Comparison of ENCODE assay signal across 1 cellular context in the genomic region with DNA sequence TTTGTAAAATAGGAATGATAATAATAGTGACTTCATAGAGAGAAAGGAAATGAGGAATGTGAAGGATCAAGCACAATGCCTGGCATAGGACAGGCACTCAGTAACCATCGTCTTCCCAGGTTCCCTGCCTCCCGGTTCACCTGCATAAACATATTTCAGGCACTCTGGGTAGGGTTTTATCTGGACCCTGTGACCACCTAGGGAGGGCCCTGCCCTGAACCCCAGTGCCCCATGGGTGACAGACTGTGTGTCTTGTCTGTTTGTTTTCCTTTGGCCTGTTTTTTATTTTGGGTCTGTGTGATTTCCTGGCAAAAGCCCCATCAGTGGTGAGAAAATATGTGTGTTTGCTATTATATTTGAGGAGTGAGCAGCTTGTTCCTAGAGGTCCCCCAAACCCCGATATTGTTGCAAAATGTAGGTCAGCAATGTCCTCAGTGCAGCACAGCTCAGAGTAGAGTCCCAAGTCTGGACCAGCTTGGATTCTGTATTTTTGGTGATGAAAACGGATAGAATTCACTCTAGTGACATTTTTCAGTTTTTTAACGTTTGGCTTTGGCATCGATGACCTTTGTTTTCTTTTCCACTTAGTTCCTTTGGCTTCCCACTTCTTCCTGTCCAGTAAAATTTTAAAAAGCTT.
TF ChIP-seq lines count a peak whose summit lies in the region.

No MANE protein-coding gene starts in this region.

TF ChIP-seq in IMR-90, 13 proteins besides CTCF, POLR2A, EP300 and RAD21:
- TF ChIP-seq CHD1 (IDR thresholded peaks at IDR 0.05; ENCODE audit: low read depth, low read length) (no peak), MAFK (IDR thresholded peaks at IDR 0.05; ENCODE audit: low read depth, low read length) (no peak), SMC3 (IDR thresholded peaks at IDR 0.05; ENCODE audit: low read depth, low read length) (no peak), ELK1 (IDR thresholded peaks at IDR 0.05; ENCODE audit: borderline replicate concordance, low read depth, low read length) (no peak), FOS (IDR thresholded peaks at IDR 0.05; ENCODE audit: low read depth, low read length) (no peak), CEBPB (IDR thresholded peaks at IDR 0.05; ENCODE audit: low read depth, low read length) (no peak), NFE2L2 (IDR thresholded peaks at IDR 0.05; ENCODE audit: low read depth, low read length) (no peak), MAZ (IDR thresholded peaks at IDR 0.05; ENCODE audit: borderline replicate concordance, low read depth, low read length) (no peak), MXI1 (IDR thresholded peaks at IDR 0.05; ENCODE audit: borderline replicate concordance, low read depth, low read length) (no peak), BHLHE40 (IDR thresholded peaks at IDR 0.05; ENCODE audit: low read depth, low read length) (no peak), RCOR1 (IDR thresholded peaks at IDR 0.05; ENCODE audit: insufficient replicate concordance, low read length) (no peak)
